In the genomic region with DNA sequence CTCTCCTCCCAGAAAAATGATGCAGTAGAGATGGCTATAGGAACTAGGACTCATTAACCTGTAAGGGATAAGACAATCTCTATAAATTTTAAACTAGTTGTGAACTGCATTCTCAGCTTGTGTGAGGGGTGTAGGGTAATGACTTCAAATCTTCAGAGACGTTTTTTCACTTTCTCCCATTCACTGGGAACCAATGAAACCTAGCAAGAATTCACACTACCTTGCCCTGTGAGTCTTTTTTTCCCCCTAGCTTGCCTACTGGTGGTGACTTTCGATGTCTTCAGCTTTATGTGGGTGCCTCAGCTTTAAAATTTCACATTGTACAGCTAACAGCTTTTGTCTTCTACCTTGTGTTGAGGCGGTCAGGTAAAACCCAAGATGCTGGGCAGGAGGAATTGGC, we compare ENCODE assay signal across 28 cellular contexts.
"Had no signal": no experiment of that assay in that cellular context is flagged by ENCODE, and none has a peak within 500 bp of the region (broad histone marks: within the 10 kb centered on the region; RNA-seq: fewer than 3 reads in every experiment).

No MANE protein-coding gene starts in this region.

- H3K4me1 Mint-ChIP-seq: endodermal cell; mesothelial cell of epicardium; naive B cell; naive thymus-derived CD8-positive, alpha-beta T cell had no signal

- H3K4me3 Mint-ChIP-seq: dendritic cell treated with granulocyte-macrophage colony-stimulating factor and Interleukin-4, amounts not matched to agents 40 ng/mL and 50 ng/mL, for 4 days; effector memory CD8-positive, alpha-beta T cell; endodermal cell; mesothelial cell of epicardium; naive B cell; naive thymus-derived CD8-positive, alpha-beta T cell had no signal

- FAIRE-seq: endometrium, islet of Langerhans, keratinocyte had no signal

- H3K9me3 ChIP-seq: esophagus squamous epithelium, gastrocnemius medialis, lower lobe of right lung, mucosa of descending colon had no signal

- ATAC-seq: effector memory CD8-positive, alpha-beta T cell; esophagus mucosa; gastrocnemius medialis; heart right ventricle; left cardiac atrium; left lung; left ventricle myocardium superior; lower lobe of right lung; mucosa of descending colon; naive thymus-derived CD8-positive, alpha-beta T cell had no signal

- H3K27ac Mint-ChIP-seq: dendritic cell treated with granulocyte-macrophage colony-stimulating factor and Interleukin-4, amounts not matched to agents 40 ng/mL and 50 ng/mL, for 4 days; effector memory CD8-positive, alpha-beta T cell; endodermal cell; mesothelial cell of epicardium; naive B cell; naive thymus-derived CD8-positive, alpha-beta T cell had no signal

- H3K36me3 ChIP-seq: esophagus squamous epithelium, gastrocnemius medialis, heart right ventricle, left lung, lower lobe of right lung had no signal

- H3K9me3 Mint-ChIP-seq: endodermal cell, mesothelial cell of epicardium had no signal

- DNase-seq: cortex of kidney; effector CD8-positive, alpha-beta T cell; effector memory CD8-positive, alpha-beta T cell; endodermal cell; erythroblast; esophagus squamous epithelium; foreskin fibroblast; foreskin melanocyte; gastrocnemius medialis; glutamatergic neuron; head of caudate nucleus; heart right ventricle; hippocampal formation; left cardiac atrium; left lung; left ventricle myocardium superior; lower lobe of right lung; mesenchymal stem cell; mucosa of descending colon; naive B cell; naive thymus-derived CD8-positive, alpha-beta T cell had no signal

- H3K36me3 Mint-ChIP-seq: mesothelial cell of epicardium; naive B cell; naive thymus-derived CD8-positive, alpha-beta T cell had no signal

- H3K27me3 ChIP-seq: esophagus squamous epithelium, gastrocnemius medialis, heart right ventricle, left lung had no signal

- H3K4me3 ChIP-seq: esophagus squamous epithelium, gastrocnemius medialis, heart right ventricle, left lung, lower lobe of right lung, mucosa of descending colon had no signal

- H3K4me1 ChIP-seq: esophagus squamous epithelium, gastrocnemius medialis, heart right ventricle, left lung, lower lobe of right lung had no signal

- H3K27me3 Mint-ChIP-seq: dendritic cell treated with granulocyte-macrophage colony-stimulating factor and Interleukin-4, amounts not matched to agents 40 ng/mL and 50 ng/mL, for 4 days; effector memory CD8-positive, alpha-beta T cell; naive B cell; naive thymus-derived CD8-positive, alpha-beta T cell had no signal

- H3K27ac ChIP-seq: epithelial cell of prostate, esophagus squamous epithelium, gastrocnemius medialis, heart right ventricle, left lung, lower lobe of right lung had no signal
